ENCODE assay signal across 20 cellular contexts in the genomic region with DNA sequence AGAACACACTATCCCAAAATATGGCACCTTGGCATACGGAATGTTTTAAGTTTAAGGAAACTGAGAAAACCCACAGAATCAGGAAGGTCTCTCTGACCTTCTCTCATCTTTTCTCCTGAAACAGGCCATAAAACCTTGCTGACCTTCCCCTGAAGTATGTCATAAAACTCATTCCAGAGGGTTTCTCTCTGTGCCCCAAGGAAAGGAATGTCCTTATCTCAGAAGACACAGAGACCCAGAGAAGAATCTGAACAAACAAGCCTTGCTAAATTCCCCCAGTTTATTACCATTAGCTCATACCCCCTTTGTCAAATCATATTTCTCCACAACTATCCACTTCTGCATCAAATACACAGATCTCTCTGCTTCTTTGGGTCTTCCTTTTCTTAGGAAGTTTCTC.
"Had no signal": no experiment of that assay in that cellular context is flagged by ENCODE, and none has a peak within 500 bp of the region (broad histone marks: within the 10 kb centered on the region; RNA-seq: fewer than 3 reads in every experiment).

No MANE protein-coding gene starts in this region.

- DNase-seq: Karpas-422, KG1, MG63, NCI-H1092, NCI-H1105 treated with DMSO at 0.1 percent for 48 hours, NCI-H1417 treated with DMSO at 0.1 percent for 48 hours, NCI-H187, NCI-H2029, NCI-H2081 treated with DMSO at 0.1 percent for 48 hours, NCI-H2171, NCI-H226, NCI-H446, NCI-H510A, NCI-H524 treated with DMSO at 0.1 percent for 48 hours, NCI-H69, NCI-H774, RPMI8226, SHP77, SK-N-SH, SW 1271 had no signal

- H3K27me3 ChIP-seq: MG63 had no signal

- H3K4me3 ChIP-seq: MG63 had no signal

- H3K9ac ChIP-seq: SK-N-SH had no signal

- H3K4me2 ChIP-seq: SK-N-SH had no signal

- H3K36me3 ChIP-seq: MG63 had no signal
